20 cellular contexts compared by ENCODE assay signal in the genomic region with DNA sequence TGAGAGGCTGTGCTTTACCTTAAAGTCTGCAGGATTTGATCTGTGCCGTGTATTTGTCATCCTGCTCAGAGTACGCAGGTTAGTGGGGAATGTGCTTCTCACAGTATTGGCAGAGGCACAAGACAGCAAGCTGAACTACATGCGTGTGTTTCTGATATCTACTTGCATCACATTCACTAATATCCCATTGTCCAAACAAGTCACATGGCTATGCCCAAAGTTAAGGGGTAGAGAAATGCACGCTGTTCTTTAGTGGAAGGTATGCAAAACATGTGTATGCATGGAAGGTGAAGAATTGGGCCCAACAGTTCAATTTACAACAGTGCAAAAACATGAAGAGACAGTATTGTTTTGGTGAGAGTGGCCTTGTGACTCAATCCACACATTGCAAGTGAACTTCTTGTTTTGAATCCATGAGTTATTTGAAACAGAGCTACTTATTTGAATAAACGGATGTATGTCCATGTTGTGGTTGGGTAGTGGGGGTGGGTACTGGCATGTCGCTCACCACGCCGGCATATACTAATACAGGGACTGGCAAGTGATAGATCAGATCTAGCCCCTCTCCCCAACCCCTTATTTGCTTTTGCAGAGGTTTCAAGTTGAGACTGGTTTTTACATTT.
"Had no signal": no experiment of that assay in that cellular context is flagged by ENCODE, and none has a peak within 500 bp of the region (broad histone marks: within the 10 kb centered on the region; RNA-seq: fewer than 3 reads in every experiment).

No MANE protein-coding gene starts in this region.

- H3K4me3 Mint-ChIP-seq: activated CD4-positive, alpha-beta memory T cell treated with anti-CD3 and anti-CD28 coated beads for 36 hours; activated naive CD8-positive, alpha-beta T cell treated with anti-CD3 and anti-CD28 coated beads, Interleukin-2, amount 10 ng/mL, durations not matched to agents 7 days and 5 days; activated T-helper 17 cell treated with anti-CD3 and anti-CD28 coated beads, Interleukin-2, amount 50 U/mL, for 72 hours; naive thymus-derived CD8-positive, alpha-beta T cell; stimulated activated naive B cell treated with anti-CD40 and anti-IgM and Interleukin-4, amounts not matched to agents 10 μg/mL and 1 μg/mL and 100 μg/mL, for 72 hours; WTC11 had no signal

- H3K4me1 Mint-ChIP-seq: activated naive CD8-positive, alpha-beta T cell treated with anti-CD3 and anti-CD28 coated beads, Interleukin-2, amount 10 ng/mL, durations not matched to agents 7 days and 5 days; activated T-helper 17 cell treated with anti-CD3 and anti-CD28 coated beads, Interleukin-2, amount 50 U/mL, for 72 hours; naive thymus-derived CD8-positive, alpha-beta T cell; stimulated activated naive B cell treated with anti-CD40 and anti-IgM and Interleukin-4, amounts not matched to agents 10 μg/mL and 1 μg/mL and 100 μg/mL, for 72 hours; WTC11 had no signal

- H3K9me3 Mint-ChIP-seq: activated CD4-positive, alpha-beta memory T cell treated with anti-CD3 and anti-CD28 coated beads for 36 hours; activated naive CD8-positive, alpha-beta T cell treated with anti-CD3 and anti-CD28 coated beads, Interleukin-2, amount 10 ng/mL, durations not matched to agents 7 days and 5 days; activated T-helper 17 cell treated with anti-CD3 and anti-CD28 coated beads, Interleukin-2, amount 50 U/mL, for 72 hours; naive thymus-derived CD8-positive, alpha-beta T cell; stimulated activated naive B cell treated with anti-CD40 and anti-IgM and Interleukin-4, amounts not matched to agents 10 μg/mL and 1 μg/mL and 100 μg/mL, for 72 hours had no signal

- H3K79me2 ChIP-seq: hepatocyte, parathyroid adenoma had no signal

- H3K9me3 ChIP-seq: neutrophil, sigmoid colon, thoracic aorta, upper lobe of left lung had no signal

- H3K27ac ChIP-seq: dorsolateral prefrontal cortex, epithelial cell of prostate, foreskin keratinocyte, hepatocyte, neutrophil, parathyroid adenoma, sigmoid colon, thoracic aorta, upper lobe of left lung had no signal

- H3K27ac Mint-ChIP-seq: activated CD4-positive, alpha-beta memory T cell treated with anti-CD3 and anti-CD28 coated beads for 36 hours; activated naive CD8-positive, alpha-beta T cell treated with anti-CD3 and anti-CD28 coated beads, Interleukin-2, amount 10 ng/mL, durations not matched to agents 7 days and 5 days; activated T-helper 17 cell treated with anti-CD3 and anti-CD28 coated beads, Interleukin-2, amount 50 U/mL, for 72 hours; naive thymus-derived CD8-positive, alpha-beta T cell; stimulated activated naive B cell treated with anti-CD40 and anti-IgM and Interleukin-4, amounts not matched to agents 10 μg/mL and 1 μg/mL and 100 μg/mL, for 72 hours; WTC11 had no signal

- H3K27me3 Mint-ChIP-seq: activated CD4-positive, alpha-beta memory T cell treated with anti-CD3 and anti-CD28 coated beads for 36 hours; activated naive CD8-positive, alpha-beta T cell treated with anti-CD3 and anti-CD28 coated beads, Interleukin-2, amount 10 ng/mL, durations not matched to agents 7 days and 5 days; activated T-helper 17 cell treated with anti-CD3 and anti-CD28 coated beads, Interleukin-2, amount 50 U/mL, for 72 hours; naive thymus-derived CD8-positive, alpha-beta T cell; stimulated activated naive B cell treated with anti-CD40 and anti-IgM and Interleukin-4, amounts not matched to agents 10 μg/mL and 1 μg/mL and 100 μg/mL, for 72 hours had no signal

- H2AFZ ChIP-seq: hepatocyte, parathyroid adenoma had no signal

- H3K4me2 ChIP-seq: hepatocyte had no signal

- DNase-seq: activated CD4-positive, alpha-beta memory T cell treated with anti-CD3 and anti-CD28 coated beads for 36 hours; activated CD4-positive, alpha-beta T cell treated with anti-CD3 and anti-CD28 coated beads for 4 hours; activated naive CD4-positive, alpha-beta T cell treated with Interleukin-2 at 50 U/mL for 16 hours; activated naive CD8-positive, alpha-beta T cell treated with anti-CD3 and anti-CD28 coated beads, Interleukin-2, amount 10 ng/mL, durations not matched to agents 7 days and 5 days; amygdala; dorsolateral prefrontal cortex; foreskin keratinocyte; mesendoderm; naive thymus-derived CD8-positive, alpha-beta T cell; sigmoid colon; stimulated activated CD4-positive, alpha-beta T cell treated with anti-CD3 and anti-CD28 coated beads, Interleukin-4, amount 100 ng/mL, for 4 hours; stimulated activated naive B cell treated with anti-CD40 and anti-IgM and Interleukin-4, amounts not matched to agents 10 μg/mL and 1 μg/mL and 100 μg/mL, for 72 hours; upper lobe of left lung had no signal

- H3K4me1 ChIP-seq: foreskin keratinocyte, parathyroid adenoma, sigmoid colon, upper lobe of left lung had no signal

- H3K36me3 Mint-ChIP-seq: activated CD4-positive, alpha-beta memory T cell treated with anti-CD3 and anti-CD28 coated beads for 36 hours; activated naive CD8-positive, alpha-beta T cell treated with anti-CD3 and anti-CD28 coated beads, Interleukin-2, amount 10 ng/mL, durations not matched to agents 7 days and 5 days; naive thymus-derived CD8-positive, alpha-beta T cell had no signal

- ATAC-seq: activated T-helper 17 cell treated with anti-CD3 and anti-CD28 coated beads, Interleukin-2, amount 50 U/mL, for 72 hours; foreskin keratinocyte; naive thymus-derived CD8-positive, alpha-beta T cell; stimulated activated naive B cell treated with anti-CD40 and anti-IgM and Interleukin-4, amounts not matched to agents 10 μg/mL and 1 μg/mL and 100 μg/mL, for 72 hours; WTC11 had no signal

- H3K36me3 ChIP-seq: neutrophil, sigmoid colon, thoracic aorta, upper lobe of left lung had no signal

- H3K4me3 ChIP-seq: dorsolateral prefrontal cortex, hepatocyte, sigmoid colon, thoracic aorta, upper lobe of left lung had no signal

- H3K9ac ChIP-seq: parathyroid adenoma had no signal

- H3K27me3 ChIP-seq: dorsolateral prefrontal cortex, foreskin keratinocyte, hepatocyte, neutrophil, sigmoid colon, upper lobe of left lung had no signal
